10 cellular contexts compared by ENCODE assay signal in genomic region chr17:8922451-8922850, GRCh38. TPM values are rescaled to one million over a fixed set of nuclear protein-coding genes. Genes with fewer than 3 reads are reported as not detected.
DNase-seq lines count a peak whose midpoint lies in the region; ATAC-seq and TF ChIP-seq lines count a peak whose summit lies in the region.
"Had no signal": no experiment of that assay in that cellular context is flagged by ENCODE, and none has a peak within 500 bp of the region (broad histone marks: within the 10 kb centered on the region; RNA-seq: fewer than 3 reads in every experiment).

No MANE protein-coding gene starts in this region.

- no peak overlapping the region for H3K4me2 ChIP-seq in Karpas-422 (ENCODE audit: low read depth, low read length, poor library complexity, severe bottlenecking)

- TF ChIP-seq POLR2A in upper lobe of left lung (IDR thresholded peaks at IDR 0.05) = peak in 1 of 4 donors; percentile 46

- WGBS in upper lobe of left lung, 2 donors = 34 to 46% methylated on average over 6 of the region's 6 CpGs

- peaks cover 24% of the 10 kb centered on the region for H3K9me3 Mint-ChIP-seq in activated naive CD4-positive, alpha-beta T cell treated with anti-CD3 and anti-CD28 coated beads, Interleukin-2, amount 10 ng/mL, durations not matched to agents 7 days and 5 days
- peaks cover 23% of the 10 kb centered on the region for H3K9me3 Mint-ChIP-seq in activated T-helper 2 cell treated with anti-CD3 and anti-CD28 coated beads, Interferon-gamma antibody, Interleukin-2, Interleukin-4, amounts not matched to agents 10 μg/mL and 5 μg/mL and 100 μg/mL, durations not matched to agents 14 hours and 24 hours and 36 hours

- no peak for DNase-seq in activated naive CD4-positive, alpha-beta T cell treated with anti-CD3 and anti-CD28 coated beads, Interleukin-2, amount 10 ng/mL, durations not matched to agents 7 days and 5 days
- no peak for DNase-seq in activated naive CD4-positive, alpha-beta T cell treated with Interleukin-2 at 50 U/mL for 16 hours
- DNase-seq in activated T-helper 2 cell treated with anti-CD3 and anti-CD28 coated beads, Interferon-gamma antibody, Interleukin-2, Interleukin-4, amounts not matched to agents 10 μg/mL and 5 μg/mL and 100 μg/mL, durations not matched to agents 14 hours and 24 hours and 36 hours (ENCODE audit: low spot score) = no peak
- DNase-seq in inferior parietal cortex (ENCODE audit: extremely low spot score) = peak; percentile 29
- no peak for DNase-seq in upper lobe of left lung
- no peak for DNase-seq in Karpas-422
- DNase-seq in D341Med (ENCODE audit: low spot score) = no peak
- DNase-seq: CD4-positive, alpha-beta memory T cell had no signal

- H3K79me2 ChIP-seq in Karpas-422 (ENCODE audit: low read length) = no peaks in the 10 kb centered on the region

- H2AFZ ChIP-seq in Karpas-422 (ENCODE audit: low read length) = no peak overlapping the region

- H3K9me3 ChIP-seq in upper lobe of left lung (peaks cover 6 to 11% (median 8%) of the 10 kb centered on the region in 4 donors), Karpas-422 (ENCODE audit: low read length) (peaks cover 3% of the 10 kb centered on the region; the same call in 1 of the 2 replicates)

- no peaks in the 10 kb centered on the region for H3K27me3 Mint-ChIP-seq in activated naive CD4-positive, alpha-beta T cell treated with anti-CD3 and anti-CD28 coated beads, Interleukin-2, amount 10 ng/mL, durations not matched to agents 7 days and 5 days
- H3K27me3 Mint-ChIP-seq in activated T-helper 2 cell treated with anti-CD3 and anti-CD28 coated beads, Interferon-gamma antibody, Interleukin-2, Interleukin-4, amounts not matched to agents 10 μg/mL and 5 μg/mL and 100 μg/mL, durations not matched to agents 14 hours and 24 hours and 36 hours (ENCODE audit: low read depth) = no peaks in the 10 kb centered on the region
- H3K27me3 Mint-ChIP-seq: CD4-positive, alpha-beta memory T cell had no signal

- H3K4me1 ChIP-seq in upper lobe of left lung = peaks cover 0 to 2% (median 0%) of the 10 kb centered on the region in 4 donors
- H3K4me1 ChIP-seq in Karpas-422 (ENCODE audit: low read length) = no peaks in the 10 kb centered on the region

- H4K20me1 ChIP-seq in Karpas-422 (ENCODE audit: insufficient read depth, low read depth, low read length) = no peaks in the 10 kb centered on the region

- no peak overlapping the region for H3K9ac ChIP-seq in Karpas-422 (ENCODE audit: low read length)

- TF ChIP-seq EP300 in upper lobe of left lung (IDR thresholded peaks at IDR 0.05) = peak in 2 of 4 donors; percentile 77 to 84

- no peak for TF ChIP-seq CTCF in upper lobe of left lung (IDR thresholded peaks at IDR 0.05)

- H3K27me3 ChIP-seq in upper lobe of left lung (no peaks in the 10 kb centered on the region), Karpas-422 (ENCODE audit: low read length) (peaks cover 3% of the 10 kb centered on the region; the same call in 1 of the 2 replicates)
- H3K27me3 ChIP-seq: cardiac muscle cell had no signal

- CTCF ChIA-PET in activated naive CD4-positive, alpha-beta T cell treated with anti-CD3 and anti-CD28 coated beads, Interleukin-2, amount 10 ng/mL, durations not matched to agents 7 days and 5 days (lab: Charles Lee) = interaction anchor here (0.9 kb wide), 1 partner anchor 28 kb away, joined by 3 read pairs; no protein-coding TSS in a partner anchor

- no peak overlapping the region for H3K4me3 Mint-ChIP-seq in activated naive CD4-positive, alpha-beta T cell treated with anti-CD3 and anti-CD28 coated beads, Interleukin-2, amount 10 ng/mL, durations not matched to agents 7 days and 5 days
- H3K4me3 Mint-ChIP-seq in activated T-helper 2 cell treated with anti-CD3 and anti-CD28 coated beads, Interferon-gamma antibody, Interleukin-2, Interleukin-4, amounts not matched to agents 10 μg/mL and 5 μg/mL and 100 μg/mL, durations not matched to agents 14 hours and 24 hours and 36 hours (ENCODE audit: low read depth) = peak overlapping the region; percentile 34

- H3K27ac Mint-ChIP-seq in activated naive CD4-positive, alpha-beta T cell treated with anti-CD3 and anti-CD28 coated beads, Interleukin-2, amount 10 ng/mL, durations not matched to agents 7 days and 5 days = peak overlapping the region; percentile 75
- peak overlapping the region; percentile 95 for H3K27ac Mint-ChIP-seq in activated T-helper 2 cell treated with anti-CD3 and anti-CD28 coated beads, Interferon-gamma antibody, Interleukin-2, Interleukin-4, amounts not matched to agents 10 μg/mL and 5 μg/mL and 100 μg/mL, durations not matched to agents 14 hours and 24 hours and 36 hours

- H3K4me3 ChIP-seq in upper lobe of left lung (no peak overlapping the region), Karpas-422 (ENCODE audit: low read length) (no peak overlapping the region)
- H3K4me3 ChIP-seq: cardiac muscle cell had no signal

- H3K36me3 Mint-ChIP-seq in activated naive CD4-positive, alpha-beta T cell treated with anti-CD3 and anti-CD28 coated beads, Interleukin-2, amount 10 ng/mL, durations not matched to agents 7 days and 5 days = peaks cover 50% of the 10 kb centered on the region
- peaks cover 50% of the 10 kb centered on the region for H3K36me3 Mint-ChIP-seq in activated T-helper 2 cell treated with anti-CD3 and anti-CD28 coated beads, Interferon-gamma antibody, Interleukin-2, Interleukin-4, amounts not matched to agents 10 μg/mL and 5 μg/mL and 100 μg/mL, durations not matched to agents 14 hours and 24 hours and 36 hours (ENCODE audit: low read depth)

- intact Hi-C loops in activated T-helper 2 cell treated with anti-CD3 and anti-CD28 coated beads, Interferon-gamma antibody, Interleukin-2, Interleukin-4, amounts not matched to agents 10 μg/mL and 5 μg/mL and 100 μg/mL, durations not matched to agents 14 hours and 24 hours and 36 hours (cut with micrococcal nuclease) = loop anchor here (1.0 to 2.0 kb wide), 3 partner anchors 13 to 34 kb away; no protein-coding TSS in a partner anchor

- no peaks in the 10 kb centered on the region for H3K9me2 ChIP-seq in Karpas-422 (replicated peaks; ENCODE audit: insufficient read depth, low read length)

- peak; percentile 67 to 92 for ATAC-seq in upper lobe of left lung (ENCODE audit: low FRiP score in 2 of 2)
- ATAC-seq in HG03045 (IDR thresholded peaks at IDR 0.05; ENCODE audit: unreplicated experiment) = no peak

- H3K4me1 Mint-ChIP-seq in activated naive CD4-positive, alpha-beta T cell treated with anti-CD3 and anti-CD28 coated beads, Interleukin-2, amount 10 ng/mL, durations not matched to agents 7 days and 5 days = peaks cover 10% of the 10 kb centered on the region
- peaks cover 26% of the 10 kb centered on the region for H3K4me1 Mint-ChIP-seq in activated T-helper 2 cell treated with anti-CD3 and anti-CD28 coated beads, Interferon-gamma antibody, Interleukin-2, Interleukin-4, amounts not matched to agents 10 μg/mL and 5 μg/mL and 100 μg/mL, durations not matched to agents 14 hours and 24 hours and 36 hours (ENCODE audit: low read depth)

- H3K36me3 ChIP-seq in upper lobe of left lung (no peaks in the 10 kb centered on the region), Karpas-422 (ENCODE audit: insufficient read depth, low read length) (no peaks in the 10 kb centered on the region)
- H3K36me3 ChIP-seq: cardiac muscle cell had no signal

- H3K27ac ChIP-seq in upper lobe of left lung (peak overlapping the region; percentile 64 to 83 (median 68)), Karpas-422 (ENCODE audit: low read length) (no peak overlapping the region)
- H3K27ac ChIP-seq: cardiac muscle cell had no signal

RNA-seq across cellular contexts. Expression of gene PIK3R5, which starts 43.1 kb away (rescaled TPM):
- total RNA-seq in activated T-helper 2 cell treated with anti-CD3 and anti-CD28 coated beads, Interferon-gamma antibody, Interleukin-2, Interleukin-4, amounts not matched to agents 10 μg/mL and 5 μg/mL and 100 μg/mL, durations not matched to agents 14 hours and 24 hours and 36 hours = 46.8 and 47.7 TPM in 2 replicates
- 100 to 1,000 TPM in 1 of 6 donors, 10 to 100 TPM in 5; 22.3 to 175 (median 49.8) TPM for total RNA-seq in upper lobe of left lung
- total RNA-seq in Karpas-422 (2014; rRNA removed; shearing (Covaris generic); ENCODE audit: low replicate concordance) = not detected in 2 replicates

RNA-seq across cellular contexts. Expression of gene PIK3R6, which starts 55.0 kb away (rescaled TPM):
- total RNA-seq in activated T-helper 2 cell treated with anti-CD3 and anti-CD28 coated beads, Interferon-gamma antibody, Interleukin-2, Interleukin-4, amounts not matched to agents 10 μg/mL and 5 μg/mL and 100 μg/mL, durations not matched to agents 14 hours and 24 hours and 36 hours = 9.8 and 10.1 TPM in 2 replicates
- 1 to 10 TPM; 1.1 to 4.2 (median 2.4) TPM for total RNA-seq in upper lobe of left lung
- total RNA-seq in Karpas-422 (2014; rRNA removed; shearing (Covaris generic); ENCODE audit: low replicate concordance) = not detected in 2 replicates
- total RNA-seq: cardiac muscle cell had no signal

Comparison
In these comparisons a context has a peak if more than half of its experiments do, and no peak if none do; other contexts are left out.
1. RNA of gene PIK3R5, which starts 43.1 kb away (total RNA-seq): 22.3 to 175 TPM in upper lobe of left lung and 46.8 to 47.7 TPM in activated T-helper 2 cell treated with anti-CD3 and anti-CD28 coated beads, Interferon-gamma antibody, Interleukin-2, Interleukin-4, amounts not matched to agents 10 μg/mL and 5 μg/mL and 100 μg/mL, durations not matched to agents 14 hours and 24 hours and 36 hours; not detected in Karpas-422; every median in the first group is over 10 times any median in the second.